In the genomic region with DNA sequence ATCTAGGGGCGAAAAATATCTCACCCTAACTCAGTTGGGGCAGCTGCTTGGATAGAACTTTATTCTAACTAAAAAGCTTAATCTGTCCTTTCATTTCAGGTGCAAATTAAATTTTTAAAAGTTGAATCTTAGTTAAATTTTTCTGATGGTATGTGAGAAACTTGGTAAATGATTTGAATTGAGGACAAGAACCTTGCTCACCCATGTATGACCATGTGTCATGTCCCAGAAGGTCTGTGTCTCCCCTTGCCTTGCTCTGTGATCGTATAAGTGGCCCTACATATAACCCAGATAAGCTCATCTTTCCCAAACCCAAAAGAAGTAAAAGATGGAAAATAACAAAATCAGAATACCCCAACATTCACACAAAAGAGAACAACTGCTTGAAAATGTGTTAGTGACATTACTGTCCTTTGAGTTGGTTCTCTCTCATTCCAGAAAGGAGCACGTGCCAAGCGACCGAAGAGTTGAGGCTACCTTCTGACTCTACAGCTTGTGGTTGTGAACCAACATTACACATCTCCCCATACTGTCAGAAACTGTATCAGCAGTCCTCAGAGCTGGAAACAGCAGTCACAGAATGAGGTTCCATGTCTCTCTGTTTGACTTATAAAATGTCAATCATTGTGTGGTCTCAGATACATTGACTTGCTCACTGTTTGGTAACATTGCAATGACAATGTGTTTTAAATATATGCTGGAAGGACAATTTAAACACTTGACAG, we compare ENCODE assay signal across 19 cellular contexts. TPM values are rescaled to one million over a fixed set of nuclear protein-coding genes. Genes with fewer than 3 reads are reported as not detected.
DNase-seq lines count a peak whose midpoint lies in the region; ATAC-seq and TF ChIP-seq lines count a peak whose summit lies in the region.
"Had no signal": no experiment of that assay in that cellular context is flagged by ENCODE, and none has a peak within 500 bp of the region (broad histone marks: within the 10 kb centered on the region; RNA-seq: fewer than 3 reads in every experiment).

No MANE protein-coding gene starts in this region.

- TF ChIP-seq CTCF in natural killer cell (IDR thresholded peaks at IDR 0.05) (no peak), gastroesophageal sphincter (IDR thresholded peaks at IDR 0.05) (no peak)

- no peak overlapping the region for H3K4me3 Mint-ChIP-seq in natural killer cell treated with Interleukin-12 subunit alpha and Interleukin-12 subunit beta and Interleukin-15 and Interleukin-18, amount 100 ng/mL, for 72 hours
- H3K4me3 Mint-ChIP-seq in natural killer cell = no peak overlapping the region
- H3K4me3 Mint-ChIP-seq in activated T-helper 17 cell treated with anti-CD3 and anti-CD28 coated beads, Interleukin-2, amount 50 U/mL, for 72 hours = no peak overlapping the region
- H3K4me3 Mint-ChIP-seq in stimulated activated naive CD8-positive, alpha-beta T cell treated with anti-CD3 and anti-CD28 coated beads, Interleukin-15, amount 100 ng/mL, for 72 hours = no peak overlapping the region
- H3K4me3 Mint-ChIP-seq: CD14-positive monocyte, H9 had no signal

- 91 to 95% methylated on average over 3 to 5 of the region's 5 CpGs for WGBS in gastroesophageal sphincter (ENCODE audit: low coverage in 1 of 2), 2 donors

- no peak overlapping the region for H3K4me3 ChIP-seq in gastroesophageal sphincter
- H3K4me3 ChIP-seq: Peyer's patch had no signal

- ATAC-seq in activated CD4-positive, CD25-positive, alpha-beta regulatory T cell treated with anti-CD3 and anti-CD28 coated beads, Interleukin-2, amount 50 U/mL, for 24 hours = peak; percentile 28 to 51
- peak; percentile 50 to 95 for ATAC-seq in natural killer cell treated with Interleukin-12 subunit alpha and Interleukin-12 subunit beta and Interleukin-15 and Interleukin-18, amount 100 ng/mL, for 72 hours
- ATAC-seq in natural killer cell = no peak
- ATAC-seq in activated T-helper 17 cell treated with anti-CD3 and anti-CD28 coated beads, Interleukin-2, amount 50 U/mL, for 72 hours (replicated peaks) = peak; percentile 96
- ATAC-seq in stimulated activated naive CD8-positive, alpha-beta T cell treated with anti-CD3 and anti-CD28 coated beads, Interleukin-15, amount 100 ng/mL, for 72 hours = peak; percentile 66
- no peak for ATAC-seq in gastroesophageal sphincter
- no peak for ATAC-seq in HG03460 (IDR thresholded peaks at IDR 0.05; ENCODE audit: unreplicated experiment)
- ATAC-seq: Right ventricle myocardium inferior had no signal

- peaks cover 4 to 6% of the 10 kb centered on the region in 2 donors for H3K27me3 Mint-ChIP-seq in natural killer cell treated with Interleukin-12 subunit alpha and Interleukin-12 subunit beta and Interleukin-15 and Interleukin-18, amount 100 ng/mL, for 72 hours
- H3K27me3 Mint-ChIP-seq in natural killer cell (ENCODE audit: low read depth in 2 of 2) = peaks cover 15 to 20% of the 10 kb centered on the region in 2 donors
- peaks cover 3% of the 10 kb centered on the region for H3K27me3 Mint-ChIP-seq in activated T-helper 17 cell treated with anti-CD3 and anti-CD28 coated beads, Interleukin-2, amount 50 U/mL, for 72 hours
- peaks cover 24% of the 10 kb centered on the region for H3K27me3 Mint-ChIP-seq in stimulated activated naive CD8-positive, alpha-beta T cell treated with anti-CD3 and anti-CD28 coated beads, Interleukin-15, amount 100 ng/mL, for 72 hours

- DNase-seq in activated CD4-positive, CD25-positive, alpha-beta regulatory T cell treated with anti-CD3 and anti-CD28 coated beads, Interleukin-2, amount 50 U/mL, for 72 hours = no peak
- no peak for DNase-seq in natural killer cell treated with Interleukin-12 subunit alpha and Interleukin-12 subunit beta and Interleukin-15 and Interleukin-18, amount 100 ng/mL, for 72 hours (ENCODE audit: low spot score)
- DNase-seq in natural killer cell = no peak
- no peak for DNase-seq in stimulated activated naive CD8-positive, alpha-beta T cell treated with anti-CD3 and anti-CD28 coated beads, Interleukin-15, amount 100 ng/mL, for 72 hours
- DNase-seq: AML-193, DMS79 treated with DMSO at 0.1 percent for 48 hours, H9, NCI-H1092 treated with DMSO at 0.1 percent for 48 hours, NCI-H146, NCI-H2029 treated with DMSO at 0.1 percent for 48 hours, NCI-H446, Peyer's patch had no signal

- TF ChIP-seq POLR2A in gastroesophageal sphincter (IDR thresholded peaks at IDR 0.05) = no peak

- intact Hi-C loops in natural killer cell (cut with micrococcal nuclease) = no loop called here

- H3K27ac Mint-ChIP-seq in natural killer cell treated with Interleukin-12 subunit alpha and Interleukin-12 subunit beta and Interleukin-15 and Interleukin-18, amount 100 ng/mL, for 72 hours = peak overlapping the region in 1 of 2 donors; percentile 1
- H3K27ac Mint-ChIP-seq in natural killer cell = no peak overlapping the region
- no peak overlapping the region for H3K27ac Mint-ChIP-seq in activated T-helper 17 cell treated with anti-CD3 and anti-CD28 coated beads, Interleukin-2, amount 50 U/mL, for 72 hours
- H3K27ac Mint-ChIP-seq in stimulated activated naive CD8-positive, alpha-beta T cell treated with anti-CD3 and anti-CD28 coated beads, Interleukin-15, amount 100 ng/mL, for 72 hours = no peak overlapping the region
- H3K27ac Mint-ChIP-seq: H9 had no signal

- no peaks in the 10 kb centered on the region for H3K36me3 ChIP-seq in gastroesophageal sphincter
- H3K36me3 ChIP-seq: Peyer's patch had no signal

- no peaks in the 10 kb centered on the region for H3K9me3 Mint-ChIP-seq in natural killer cell treated with Interleukin-12 subunit alpha and Interleukin-12 subunit beta and Interleukin-15 and Interleukin-18, amount 100 ng/mL, for 72 hours
- no peaks in the 10 kb centered on the region for H3K9me3 Mint-ChIP-seq in natural killer cell
- no peaks in the 10 kb centered on the region for H3K9me3 Mint-ChIP-seq in activated T-helper 17 cell treated with anti-CD3 and anti-CD28 coated beads, Interleukin-2, amount 50 U/mL, for 72 hours
- H3K9me3 Mint-ChIP-seq in stimulated activated naive CD8-positive, alpha-beta T cell treated with anti-CD3 and anti-CD28 coated beads, Interleukin-15, amount 100 ng/mL, for 72 hours = no peaks in the 10 kb centered on the region
- H3K9me3 Mint-ChIP-seq: CD14-positive monocyte, H9 had no signal

- no peak for TF ChIP-seq EP300 in gastroesophageal sphincter (IDR thresholded peaks at IDR 0.05)

- peaks cover 0 to 8% (median 0%) of the 10 kb centered on the region in 3 donors for H3K4me1 ChIP-seq in gastroesophageal sphincter
- H3K4me1 ChIP-seq: Peyer's patch had no signal

- H3K36me3 Mint-ChIP-seq in natural killer cell treated with Interleukin-12 subunit alpha and Interleukin-12 subunit beta and Interleukin-15 and Interleukin-18, amount 100 ng/mL, for 72 hours = no peaks in the 10 kb centered on the region
- H3K36me3 Mint-ChIP-seq in natural killer cell = no peaks in the 10 kb centered on the region
- H3K36me3 Mint-ChIP-seq in activated T-helper 17 cell treated with anti-CD3 and anti-CD28 coated beads, Interleukin-2, amount 50 U/mL, for 72 hours (ENCODE audit: low read depth) = no peaks in the 10 kb centered on the region
- H3K36me3 Mint-ChIP-seq: CD14-positive monocyte had no signal

- no peaks in the 10 kb centered on the region for H3K9me3 ChIP-seq in gastroesophageal sphincter
- H3K9me3 ChIP-seq: Peyer's patch had no signal

- no peaks in the 10 kb centered on the region for H3K27me3 ChIP-seq in gastroesophageal sphincter
- H3K27me3 ChIP-seq: Peyer's patch had no signal

- no peak overlapping the region for H3K27ac ChIP-seq in gastroesophageal sphincter
- H3K27ac ChIP-seq: 22Rv1, Peyer's patch had no signal

- H3K4me1 Mint-ChIP-seq in natural killer cell treated with Interleukin-12 subunit alpha and Interleukin-12 subunit beta and Interleukin-15 and Interleukin-18, amount 100 ng/mL, for 72 hours (ENCODE audit: low read depth in 2 of 2) = peaks cover 22% of the 10 kb centered on the region in 2 donors
- no peaks in the 10 kb centered on the region for H3K4me1 Mint-ChIP-seq in natural killer cell
- H3K4me1 Mint-ChIP-seq in activated T-helper 17 cell treated with anti-CD3 and anti-CD28 coated beads, Interleukin-2, amount 50 U/mL, for 72 hours = peaks cover 10% of the 10 kb centered on the region
- H3K4me1 Mint-ChIP-seq in stimulated activated naive CD8-positive, alpha-beta T cell treated with anti-CD3 and anti-CD28 coated beads, Interleukin-15, amount 100 ng/mL, for 72 hours = no peaks in the 10 kb centered on the region

RNA-seq across cellular contexts. Expression of gene TANK, which starts 46.4 kb away (rescaled TPM):
- total RNA-seq in natural killer cell treated with Interleukin-12 subunit alpha and Interleukin-12 subunit beta and Interleukin-15 and Interleukin-18, amount 100 ng/mL, for 72 hours = 100 to 1,000 TPM; 346 to 459 TPM
- total RNA-seq in natural killer cell (100 to 1,000 TPM in 1 of 3 donors, 10 to 100 TPM in 2; 68.9 to 121 (median 76.1) TPM), gastroesophageal sphincter (10 to 100 TPM; 48.3 to 88.2 (median 75.6) TPM)
- 100 to 1,000 TPM; 110 to 114 TPM for total RNA-seq in activated T-helper 17 cell treated with anti-CD3 and anti-CD28 coated beads, Interleukin-2, amount 50 U/mL, for 72 hours

Comparison
In these comparisons a context has a peak if more than half of its experiments do, and no peak if none do; other contexts are left out.
1. ATAC-seq: peak in activated CD4-positive, CD25-positive, alpha-beta regulatory T cell treated with anti-CD3 and anti-CD28 coated beads, Interleukin-2, amount 50 U/mL, for 24 hours (2 of 2), natural killer cell treated with Interleukin-12 subunit alpha and Interleukin-12 subunit beta and Interleukin-15 and Interleukin-18, amount 100 ng/mL, for 72 hours (2 of 2), activated T-helper 17 cell treated with anti-CD3 and anti-CD28 coated beads, Interleukin-2, amount 50 U/mL, for 72 hours (single experiment) and stimulated activated naive CD8-positive, alpha-beta T cell treated with anti-CD3 and anti-CD28 coated beads, Interleukin-15, amount 100 ng/mL, for 72 hours (single experiment); none in natural killer cell (0 of 3), gastroesophageal sphincter (single experiment) and HG03460 (single experiment).